ENCODE assay signal across 14 cellular contexts in genomic region chr17:31843382-31843780, GRCh38. TPM values are rescaled to one million over a fixed set of nuclear protein-coding genes. Genes with fewer than 3 reads are reported as not detected.
DNase-seq lines count a peak whose midpoint lies in the region; ATAC-seq and TF ChIP-seq lines count a peak whose summit lies in the region.
"Had no signal": no experiment of that assay in that cellular context is flagged by ENCODE, and none has a peak within 500 bp of the region (broad histone marks: within the 10 kb centered on the region; RNA-seq: fewer than 3 reads in every experiment).

No MANE protein-coding gene starts in this region.

- H3K4me3 ChIP-seq in esophagus (ENCODE audit: low read depth in 1 of 2, low read length in 2 of 2) = no peak overlapping the region
- no peak overlapping the region for H3K4me3 ChIP-seq in mesendoderm (ENCODE audit: low read length)
- peak overlapping the region in 1 of 2 donors; percentile 14 for H3K4me3 ChIP-seq in vagina
- H3K4me3 ChIP-seq: SJSA1 had no signal

- DNase-seq in mesendoderm = no peak
- no peak for DNase-seq in vagina (ENCODE audit: extremely low spot score in 2 of 2)
- no peak for DNase-seq in T-helper 2 cell treated with Interferon-gamma antibody and Interleukin-4, amounts not matched to agents 5 μg/mL and 100 μg/mL, for 36 hours (ENCODE audit: low spot score)
- DNase-seq: activated naive CD4-positive, alpha-beta T cell; GF-D8; H7; stimulated activated CD4-positive, alpha-beta T cell treated with anti-CD3 and anti-CD28 coated beads, Interleukin-2, amount 100 ng/mL, for 48 hours had no signal

- H3K4me2 ChIP-seq in mesendoderm (ENCODE audit: low read length) = no peak overlapping the region

- intact Hi-C loops in vagina (cut with DNase I) = loop anchor here (5.0 kb wide), 2 partner anchors 286 to 406 kb away; no protein-coding TSS in a partner anchor

- peak overlapping the region; percentile 5 to 11 for H3K27ac ChIP-seq in esophagus (ENCODE audit: low read depth in 2 of 2, low read length in 1 of 2)
- H3K27ac ChIP-seq in mesendoderm (ENCODE audit: low read depth, low read length) = no peak overlapping the region
- H3K27ac ChIP-seq in vagina = peak overlapping the region; percentile 27
- H3K27ac ChIP-seq: psoas muscle, SJSA1 had no signal

- H3K27me3 ChIP-seq in esophagus (ENCODE audit: control insufficient read depth in 1 of 2, insufficient read depth in 2 of 2, low read length in 2 of 2) = no peaks in the 10 kb centered on the region
- no peaks in the 10 kb centered on the region for H3K27me3 ChIP-seq in mesendoderm (ENCODE audit: insufficient read depth, low read length, poor library complexity)
- no peaks in the 10 kb centered on the region for H3K27me3 ChIP-seq in vagina
- H3K27me3 ChIP-seq: SJSA1 had no signal

- H3K36me3 Mint-ChIP-seq in T-helper 2 cell treated with Interferon-gamma antibody and Interleukin-4, amounts not matched to agents 5 μg/mL and 100 μg/mL, for 36 hours (ENCODE audit: low read depth) = no peaks in the 10 kb centered on the region

- H4K8ac ChIP-seq in mesendoderm (ENCODE audit: low read depth, low read length) = no peak overlapping the region

- no peak overlapping the region for H3K27ac Mint-ChIP-seq in T-helper 2 cell treated with Interferon-gamma antibody and Interleukin-4, amounts not matched to agents 5 μg/mL and 100 μg/mL, for 36 hours

- H2BK120ac ChIP-seq in mesendoderm (ENCODE audit: low read depth, low read length) = no peak overlapping the region

- peaks cover 12% of the 10 kb centered on the region for H3K27me3 Mint-ChIP-seq in T-helper 2 cell treated with Interferon-gamma antibody and Interleukin-4, amounts not matched to agents 5 μg/mL and 100 μg/mL, for 36 hours (ENCODE audit: low read depth)
- H3K27me3 Mint-ChIP-seq: central memory CD8-positive, alpha-beta T cell had no signal

- no peak overlapping the region for H3K4ac ChIP-seq in mesendoderm (ENCODE audit: low read depth, low read length)

- H2BK15ac ChIP-seq in mesendoderm (replicated peaks; ENCODE audit: low read depth) = no peak overlapping the region

- TF ChIP-seq CTCF in vagina (IDR thresholded peaks at IDR 0.05) = no peak

- H2AK5ac ChIP-seq in mesendoderm (ENCODE audit: low read length) = no peak overlapping the region

- no peak overlapping the region for H3K18ac ChIP-seq in mesendoderm (ENCODE audit: low read length)

- H3K9me3 ChIP-seq in esophagus (ENCODE audit: control insufficient read depth in 2 of 2, insufficient read depth in 1 of 2, low read depth in 1 of 2, low read length in 1 of 2) (no peaks in the 10 kb centered on the region), vagina (no peaks in the 10 kb centered on the region)
- H3K9me3 ChIP-seq: psoas muscle, SJSA1 had no signal

- H3K79me1 ChIP-seq in mesendoderm (ENCODE audit: low read length) = no peaks in the 10 kb centered on the region

- no peak overlapping the region for H3K23ac ChIP-seq in mesendoderm (ENCODE audit: low read length)

- no peak overlapping the region for H4K5ac ChIP-seq in mesendoderm (ENCODE audit: low read length)

- no peak overlapping the region for H3K4me3 Mint-ChIP-seq in T-helper 2 cell treated with Interferon-gamma antibody and Interleukin-4, amounts not matched to agents 5 μg/mL and 100 μg/mL, for 36 hours
- H3K4me3 Mint-ChIP-seq: central memory CD8-positive, alpha-beta T cell had no signal

- H3K79me2 ChIP-seq in mesendoderm (ENCODE audit: control insufficient read depth, insufficient read depth, low read length) = no peaks in the 10 kb centered on the region

- H2BK5ac ChIP-seq in mesendoderm (ENCODE audit: low read length) = no peak overlapping the region

- no peaks in the 10 kb centered on the region for H3K4me1 Mint-ChIP-seq in T-helper 2 cell treated with Interferon-gamma antibody and Interleukin-4, amounts not matched to agents 5 μg/mL and 100 μg/mL, for 36 hours (ENCODE audit: low read depth)
- H3K4me1 Mint-ChIP-seq: central memory CD8-positive, alpha-beta T cell had no signal

- H3K4me1 ChIP-seq in esophagus (ENCODE audit: control insufficient read depth in 2 of 2, insufficient read depth in 2 of 2, low read length in 1 of 2) (peaks cover 0 to 3% of the 10 kb centered on the region in 2 donors), mesendoderm (ENCODE audit: control insufficient read depth, low read depth, low read length) (no peaks in the 10 kb centered on the region), vagina (peaks cover 18% of the 10 kb centered on the region)

- peak overlapping the region; percentile 38 for H3K56ac ChIP-seq in mesendoderm (ENCODE audit: low read length)

- no peaks in the 10 kb centered on the region for H3K9me3 Mint-ChIP-seq in T-helper 2 cell treated with Interferon-gamma antibody and Interleukin-4, amounts not matched to agents 5 μg/mL and 100 μg/mL, for 36 hours
- H3K9me3 Mint-ChIP-seq: central memory CD8-positive, alpha-beta T cell had no signal

- H3K36me3 ChIP-seq in esophagus (ENCODE audit: control insufficient read depth in 2 of 2, insufficient read depth in 2 of 2, low read length in 1 of 2) = no peaks in the 10 kb centered on the region
- no peaks in the 10 kb centered on the region for H3K36me3 ChIP-seq in mesendoderm (ENCODE audit: control insufficient read depth, insufficient read depth, low read length)
- no peaks in the 10 kb centered on the region for H3K36me3 ChIP-seq in vagina
- H3K36me3 ChIP-seq: SJSA1 had no signal

- H3K9ac ChIP-seq in mesendoderm (ENCODE audit: low read length) = no peak overlapping the region

- WGBS in esophagus, 2 donors = 55 to 57% methylated on average over 3 of the region's 3 CpGs
- WGBS in mesendoderm (ENCODE audit: extremely low coverage, insufficient coverage, low lambda C conversion rate) = no CpG with 5 or more reads among the region's 3 CpGs

- ATAC-seq in SK-N-SH treated with all-trans-retinoic acid at 6 μM for 48 hours (peak; percentile 34; the same call in 2 of the 3 replicates), GM21737 (IDR thresholded peaks at IDR 0.05; ENCODE audit: unreplicated experiment) (no peak), GM18517 (IDR thresholded peaks at IDR 0.05; ENCODE audit: unreplicated experiment) (no peak)

- no peak for TF ChIP-seq POLR2A in vagina (IDR thresholded peaks at IDR 0.05)

TF ChIP-seq in SK-N-SH treated with all-trans-retinoic acid at 6 μM for 48 hours, 23 proteins besides CTCF, POLR2A, EP300 and RAD21 (continues in another document):
- no peak for TF ChIP-seq TSHZ2 (CRISPR knock-in tag; IDR thresholded peaks at IDR 0.05)
- no peak for TF ChIP-seq PATZ1 (CRISPR knock-in tag; IDR thresholded peaks at IDR 0.05; ENCODE audit: borderline replicate concordance)
- TF ChIP-seq ISL1 (CRISPR knock-in tag; IDR thresholded peaks at IDR 0.05) = no peak
- no peak for TF ChIP-seq ARNTL (CRISPR knock-in tag; IDR thresholded peaks at IDR 0.05; ENCODE audit: borderline replicate concordance, low read depth)
- no peak for TF ChIP-seq CSRNP3 (CRISPR knock-in tag; IDR thresholded peaks at IDR 0.05)

RNA-seq across cellular contexts. Expression of gene COPRS, which starts 15.7 kb away (rescaled TPM):
- polyA plus RNA-seq in esophagus = 10 to 100 TPM; 18.5 to 26.8 TPM
- 50.7 TPM for polyA plus RNA-seq in mesendoderm (2013, experiment 1 of 2)
- 49.9 TPM for polyA plus RNA-seq in mesendoderm (2013, experiment 2 of 2)
- total RNA-seq in vagina = 35.4 TPM

RNA-seq across cellular contexts. Expression of gene UTP6, which starts 58.1 kb away (rescaled TPM):
- polyA plus RNA-seq in esophagus = 10 to 100 TPM; 32.9 to 43.2 TPM
- polyA plus RNA-seq in mesendoderm (2013, experiment 1 of 2) = 82.4 TPM
- polyA plus RNA-seq in mesendoderm (2013, experiment 2 of 2) = 81.1 TPM
- 28.5 TPM for total RNA-seq in vagina
